ENCODE assay signal across 8 cellular contexts in the genomic region with DNA sequence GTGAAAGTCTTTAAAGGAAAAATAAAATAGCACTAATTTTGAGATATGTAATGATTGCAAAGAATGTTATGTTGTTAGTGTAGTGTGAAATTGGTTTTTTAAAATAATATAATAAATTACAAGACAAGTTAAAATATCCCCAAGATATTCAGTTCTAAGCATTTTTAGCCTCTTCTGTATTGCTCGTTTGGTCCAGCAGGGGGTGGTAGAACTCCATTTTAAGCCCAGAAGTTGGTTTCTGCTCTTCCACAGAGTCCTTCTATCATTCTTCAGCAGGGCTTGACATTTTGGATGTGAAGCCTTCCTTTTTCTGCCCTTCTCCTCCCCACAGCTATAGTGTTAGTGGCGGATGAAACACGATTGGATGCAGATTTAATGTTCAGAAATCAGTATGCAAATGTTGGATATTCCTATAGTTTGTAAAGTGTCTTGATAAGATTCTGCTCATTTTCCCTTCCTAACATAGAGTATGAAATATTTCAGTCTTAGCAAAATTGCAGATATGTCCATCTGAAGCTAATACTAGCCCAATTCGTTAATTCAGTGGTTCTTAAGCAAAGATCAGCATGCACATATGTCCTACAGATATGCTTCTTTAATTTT. TPM values are rescaled to one million over a fixed set of nuclear protein-coding genes. Genes with fewer than 3 reads are reported as not detected.
DNase-seq lines count a peak whose midpoint lies in the region; ATAC-seq, FAIRE-seq and TF ChIP-seq lines count a peak whose summit lies in the region.

No MANE protein-coding gene starts in this region.

- peak in 3 of 5 donors; percentile 17 to 36 (median 29) for DNase-seq in CD4-positive, alpha-beta memory T cell
- DNase-seq in NCI-H345 treated with DMSO at 0.1 percent for 48 hours (lab: John Stamatoyannopoulos, UW; ENCODE audit: unreplicated experiment): peak; percentile 60
- DNase-seq in activated CD8-positive, alpha-beta T cell treated with anti-CD3 and anti-CD28 coated beads, Interleukin-2, amount 10 ng/mL, durations not matched to agents 7 days and 5 days: peak; percentile 35
- DNase-seq in frontal cortex (ENCODE audit: low spot score in 2 of 2): peak; percentile 35 to 61
- DNase-seq in osteocyte (ENCODE audit: extremely low spot score, unreplicated experiment): no peak

- H3K4me3 Mint-ChIP-seq in CD4-positive, alpha-beta memory T cell: peak overlapping the region in 2 of 8 donors; percentile 20 to 38
- H3K4me3 Mint-ChIP-seq in activated CD8-positive, alpha-beta T cell treated with anti-CD3 and anti-CD28 coated beads, Interleukin-2, amount 10 ng/mL, durations not matched to agents 7 days and 5 days: no peak overlapping the region
- peak overlapping the region; percentile 83 for H3K4me3 Mint-ChIP-seq in osteocyte (ENCODE audit: unreplicated experiment)

- ATAC-seq in GM21619 (IDR thresholded peaks at IDR 0.05; ENCODE audit: unreplicated experiment): peak; percentile 42
- no peak for ATAC-seq in activated CD8-positive, alpha-beta T cell treated with anti-CD3 and anti-CD28 coated beads, Interleukin-2, amount 10 ng/mL, durations not matched to agents 7 days and 5 days
- no peak for ATAC-seq in HG03175 (IDR thresholded peaks at IDR 0.05; ENCODE audit: unreplicated experiment)
- no peak for ATAC-seq in HG02970 (IDR thresholded peaks at IDR 0.05; ENCODE audit: low FRiP score, unreplicated experiment)

- H3K27me3 ChIP-seq in CD4-positive, alpha-beta memory T cell (ENCODE audit: insufficient read depth, low read length): no peaks in the 10 kb centered on the region

- H3K4me1 ChIP-seq in CD4-positive, alpha-beta memory T cell (ENCODE audit: insufficient read depth, low read length): peaks cover 7% of the 10 kb centered on the region

- TF ChIP-seq CTCF in osteocyte (IDR thresholded peaks at IDR 0.05): peak; percentile 88

- H3K36me3 Mint-ChIP-seq in CD4-positive, alpha-beta memory T cell: no peaks in the 10 kb centered on the region
- no peaks in the 10 kb centered on the region for H3K36me3 Mint-ChIP-seq in activated CD8-positive, alpha-beta T cell treated with anti-CD3 and anti-CD28 coated beads, Interleukin-2, amount 10 ng/mL, durations not matched to agents 7 days and 5 days (ENCODE audit: low read depth)
- no peaks in the 10 kb centered on the region for H3K36me3 Mint-ChIP-seq in osteocyte (ENCODE audit: unreplicated experiment)

- peak; percentile 66 for FAIRE-seq in frontal cortex (lab: Jason Lieb, UNC)

- CTCF ChIA-PET in CD4-positive, alpha-beta memory T cell (lab: Charles Lee; ENCODE audit: partially characterized antibody): no interaction called here
- CTCF ChIA-PET in activated CD8-positive, alpha-beta T cell treated with anti-CD3 and anti-CD28 coated beads, Interleukin-2, amount 10 ng/mL, durations not matched to agents 7 days and 5 days (lab: Charles Lee): no interaction called here

- H3K9me3 ChIP-seq in CD4-positive, alpha-beta memory T cell (ENCODE audit: control insufficient read depth in 1 of 2, low read length in 2 of 2): no peaks in the 10 kb centered on the region

- no peak overlapping the region for H3K27ac Mint-ChIP-seq in CD4-positive, alpha-beta memory T cell
- no peak overlapping the region for H3K27ac Mint-ChIP-seq in activated CD8-positive, alpha-beta T cell treated with anti-CD3 and anti-CD28 coated beads, Interleukin-2, amount 10 ng/mL, durations not matched to agents 7 days and 5 days
- H3K27ac Mint-ChIP-seq in osteocyte (ENCODE audit: unreplicated experiment): no peak overlapping the region

- H3K36me3 ChIP-seq in CD4-positive, alpha-beta memory T cell (ENCODE audit: insufficient read depth, low read length): no peaks in the 10 kb centered on the region

- peaks cover 0 to 3% (median 0%) of the 10 kb centered on the region in 8 donors for H3K9me3 Mint-ChIP-seq in CD4-positive, alpha-beta memory T cell
- no peaks in the 10 kb centered on the region for H3K9me3 Mint-ChIP-seq in activated CD8-positive, alpha-beta T cell treated with anti-CD3 and anti-CD28 coated beads, Interleukin-2, amount 10 ng/mL, durations not matched to agents 7 days and 5 days (ENCODE audit: insufficient read depth)
- no peaks in the 10 kb centered on the region for H3K9me3 Mint-ChIP-seq in osteocyte (ENCODE audit: unreplicated experiment)

- peaks cover 8 to 11% of the 10 kb centered on the region in 2 donors for H3K27me3 Mint-ChIP-seq in CD4-positive, alpha-beta memory T cell
- H3K27me3 Mint-ChIP-seq in activated CD8-positive, alpha-beta T cell treated with anti-CD3 and anti-CD28 coated beads, Interleukin-2, amount 10 ng/mL, durations not matched to agents 7 days and 5 days (ENCODE audit: low read depth): peaks cover 29% of the 10 kb centered on the region
- no peaks in the 10 kb centered on the region for H3K27me3 Mint-ChIP-seq in osteocyte (ENCODE audit: unreplicated experiment)

- H3K4me1 Mint-ChIP-seq in CD4-positive, alpha-beta memory T cell: peaks cover 6 to 16% (median 9%) of the 10 kb centered on the region in 4 donors
- peaks cover 5% of the 10 kb centered on the region for H3K4me1 Mint-ChIP-seq in activated CD8-positive, alpha-beta T cell treated with anti-CD3 and anti-CD28 coated beads, Interleukin-2, amount 10 ng/mL, durations not matched to agents 7 days and 5 days (ENCODE audit: low read depth)
- H3K4me1 Mint-ChIP-seq in osteocyte (ENCODE audit: unreplicated experiment): peaks cover 61% of the 10 kb centered on the region

- no peak overlapping the region for H3K4me3 ChIP-seq in CD4-positive, alpha-beta memory T cell (ENCODE audit: low read length in 2 of 2)

- POLR2A ChIA-PET in CD4-positive, alpha-beta memory T cell (lab: Charles Lee; ENCODE audit: partially characterized antibody): no interaction called here
- POLR2A ChIA-PET in activated CD8-positive, alpha-beta T cell treated with anti-CD3 and anti-CD28 coated beads, Interleukin-2, amount 10 ng/mL, durations not matched to agents 7 days and 5 days (lab: Charles Lee): no interaction called here

- intact Hi-C loops in CD4-positive, alpha-beta memory T cell (cut with micrococcal nuclease): loop anchor here (5.0 kb wide), 1 partner anchor 103 kb away; no protein-coding TSS in a partner anchor

- no peak overlapping the region for H3K27ac ChIP-seq in CD4-positive, alpha-beta memory T cell (ENCODE audit: low read depth, low read length)

RNA-seq across cellular contexts. Expression of a gene that starts 1.5 kb away (rescaled TPM):
- total RNA-seq in CD4-positive, alpha-beta memory T cell: not detected
- not detected for polyA plus RNA-seq in CD4-positive, alpha-beta memory T cell
- total RNA-seq in activated CD8-positive, alpha-beta T cell treated with anti-CD3 and anti-CD28 coated beads, Interleukin-2, amount 10 ng/mL, durations not matched to agents 7 days and 5 days: not detected
- 63.6 TPM for total RNA-seq in frontal cortex
- 121 and 135 TPM in 2 replicates for total RNA-seq in osteocyte

Comparison
In these comparisons a context has a peak if more than half of its experiments do, and no peak if none do; other contexts are left out.
1. RNA of a gene that starts 1.5 kb away (total RNA-seq): 121 to 135 TPM in osteocyte and 63.6 TPM in frontal cortex (single experiment); not detected in activated CD8-positive, alpha-beta T cell treated with anti-CD3 and anti-CD28 coated beads, Interleukin-2, amount 10 ng/mL, durations not matched to agents 7 days and 5 days and not detected in CD4-positive, alpha-beta memory T cell; every median in the first group is over 10 times any median in the second.